ENCODE assay signal across 29 cellular contexts in genomic region chr12:126912111-126912510, GRCh38.
"Had no signal": no experiment of that assay in that cellular context is flagged by ENCODE, and none has a peak within 500 bp of the region (broad histone marks: within the 10 kb centered on the region; RNA-seq: fewer than 3 reads in every experiment).

No MANE protein-coding gene starts in this region.

- H3K4me3 ChIP-seq: stomach, suprapubic skin, testis, thoracic aorta, thyroid gland, tibial artery, tibial nerve, transverse colon, upper lobe of left lung, upper lobe of right lung, uterus, vagina had no signal

- H3K27ac ChIP-seq: stomach, suprapubic skin, testis, thoracic aorta, thyroid gland, tibial artery, tibial nerve, transverse colon, upper lobe of left lung, upper lobe of right lung, uterus, vagina had no signal

- ATAC-seq: stimulated activated effector memory CD8-positive, alpha-beta T cell treated with anti-CD3 and anti-CD28 coated beads, Interleukin-12 subunit alpha, Interleukin-12 subunit beta, amount 100 ng/mL, for 72 hours; stimulated activated memory B cell treated with anti-CD40 and anti-IgM and Interleukin-4, amounts not matched to agents 10 μg/mL and 1 μg/mL and 100 μg/mL, for 72 hours; stimulated activated naive B cell treated with anti-CD40 and anti-IgM and Interleukin-4, amounts not matched to agents 10 μg/mL and 1 μg/mL and 100 μg/mL, for 72 hours; stimulated activated naive CD8-positive, alpha-beta T cell treated with anti-CD3 and anti-CD28 coated beads, Interleukin-15, amount 100 ng/mL, for 72 hours; stimulated activated naive CD8-positive, alpha-beta T cell treated with anti-CD3 and anti-CD28 coated beads, Interleukin-15, Interleukin-2, amounts not matched to agents 100 U/mL and 50 U/mL, for 24 hours; upper lobe of right lung had no signal

- H3K36me3 Mint-ChIP-seq: stimulated activated effector memory CD8-positive, alpha-beta T cell treated with anti-CD3 and anti-CD28 coated beads, Interleukin-12 subunit alpha, Interleukin-12 subunit beta, amount 100 ng/mL, for 72 hours; stimulated activated memory B cell treated with anti-CD40 and anti-IgM and Interleukin-4, amounts not matched to agents 10 μg/mL and 1 μg/mL and 100 μg/mL, for 72 hours; stimulated activated naive B cell treated with anti-CD40 and anti-IgM and Interleukin-4, amounts not matched to agents 10 μg/mL and 1 μg/mL and 100 μg/mL, for 72 hours; type B pancreatic cell had no signal

- H3K4me1 Mint-ChIP-seq: stimulated activated effector memory CD8-positive, alpha-beta T cell treated with anti-CD3 and anti-CD28 coated beads, Interleukin-12 subunit alpha, Interleukin-12 subunit beta, amount 100 ng/mL, for 72 hours; stimulated activated memory B cell treated with anti-CD40 and anti-IgM and Interleukin-4, amounts not matched to agents 10 μg/mL and 1 μg/mL and 100 μg/mL, for 72 hours; stimulated activated naive B cell treated with anti-CD40 and anti-IgM and Interleukin-4, amounts not matched to agents 10 μg/mL and 1 μg/mL and 100 μg/mL, for 72 hours; stimulated activated naive CD8-positive, alpha-beta T cell treated with anti-CD3 and anti-CD28 coated beads, Interleukin-15, amount 100 ng/mL, for 72 hours had no signal

- H3K27me3 Mint-ChIP-seq: stimulated activated naive B cell treated with anti-CD40 and anti-IgM and Interleukin-4, amounts not matched to agents 10 μg/mL and 1 μg/mL and 100 μg/mL, for 72 hours; stimulated activated naive CD8-positive, alpha-beta T cell treated with anti-CD3 and anti-CD28 coated beads, Interleukin-15, Interleukin-2, amounts not matched to agents 100 ng/mL and 50 ng/mL, for 24 hours; type B pancreatic cell had no signal

- H3K36me3 ChIP-seq: stomach, suprapubic skin, thoracic aorta, thyroid gland, tibial artery, tibial nerve, transverse colon, upper lobe of left lung, upper lobe of right lung, uterus, vagina had no signal

- H3K4me3 Mint-ChIP-seq: stimulated activated effector memory CD8-positive, alpha-beta T cell treated with anti-CD3 and anti-CD28 coated beads, Interleukin-12 subunit alpha, Interleukin-12 subunit beta, amount 100 ng/mL, for 72 hours; stimulated activated memory B cell treated with anti-CD40 and anti-IgM and Interleukin-4, amounts not matched to agents 10 μg/mL and 1 μg/mL and 100 μg/mL, for 72 hours; stimulated activated naive B cell treated with anti-CD40 and anti-IgM and Interleukin-4, amounts not matched to agents 10 μg/mL and 1 μg/mL and 100 μg/mL, for 72 hours; stimulated activated naive CD8-positive, alpha-beta T cell treated with anti-CD3 and anti-CD28 coated beads, Interleukin-15, amount 100 ng/mL, for 72 hours; stimulated activated naive CD8-positive, alpha-beta T cell treated with anti-CD3 and anti-CD28 coated beads, Interleukin-15, Interleukin-2, amounts not matched to agents 100 ng/mL and 50 ng/mL, for 24 hours; type B pancreatic cell had no signal

- H3K9me3 ChIP-seq: stomach, testis, thoracic aorta, thyroid gland, tibial artery, tibial nerve, transverse colon, upper lobe of left lung, upper lobe of right lung, uterus, vagina had no signal

- FAIRE-seq: urothelium cell line had no signal

- H3K27ac Mint-ChIP-seq: stimulated activated effector memory CD8-positive, alpha-beta T cell treated with anti-CD3 and anti-CD28 coated beads, Interleukin-12 subunit alpha, Interleukin-12 subunit beta, amount 100 ng/mL, for 72 hours; stimulated activated memory B cell treated with anti-CD40 and anti-IgM and Interleukin-4, amounts not matched to agents 10 μg/mL and 1 μg/mL and 100 μg/mL, for 72 hours; stimulated activated naive B cell treated with anti-CD40 and anti-IgM and Interleukin-4, amounts not matched to agents 10 μg/mL and 1 μg/mL and 100 μg/mL, for 72 hours; stimulated activated naive CD8-positive, alpha-beta T cell treated with anti-CD3 and anti-CD28 coated beads, Interleukin-15, amount 100 ng/mL, for 72 hours; stimulated activated naive CD8-positive, alpha-beta T cell treated with anti-CD3 and anti-CD28 coated beads, Interleukin-15, Interleukin-2, amounts not matched to agents 100 ng/mL and 50 ng/mL, for 24 hours; type B pancreatic cell had no signal

- H3K9me3 Mint-ChIP-seq: stimulated activated effector memory CD8-positive, alpha-beta T cell treated with anti-CD3 and anti-CD28 coated beads, Interleukin-12 subunit alpha, Interleukin-12 subunit beta, amount 100 ng/mL, for 72 hours; stimulated activated memory B cell treated with anti-CD40 and anti-IgM and Interleukin-4, amounts not matched to agents 10 μg/mL and 1 μg/mL and 100 μg/mL, for 72 hours; type B pancreatic cell had no signal

- H3K4me1 ChIP-seq: stomach, suprapubic skin, testis, thyroid gland, tibial artery, tibial nerve, transverse colon, upper lobe of left lung, upper lobe of right lung, uterus, vagina had no signal

- H3K27me3 ChIP-seq: stomach, suprapubic skin, testis, thyroid gland, tibial artery, tibial nerve, transverse colon, upper lobe of left lung, upper lobe of right lung, uterus, vagina had no signal

- DNase-seq: stimulated activated CD4-positive, alpha-beta T cell treated with anti-CD3 and anti-CD28 coated beads, Interleukin-2, amount 100 ng/mL, for 48 hours; stimulated activated CD4-positive, alpha-beta T cell treated with anti-CD3 and anti-CD28 coated beads, Interleukin-4, amount 100 ng/mL, for 1 hour; stimulated activated CD4-positive, alpha-beta T cell treated with anti-CD3 and anti-CD28 coated beads, Interleukin-4, amount 100 ng/mL, for 24 hours; stimulated activated CD4-positive, alpha-beta T cell treated with anti-CD3 and anti-CD28 coated beads, Interleukin-4, amount 100 ng/mL, for 4 hours; stimulated activated CD8-positive, alpha-beta memory T cell treated with anti-CD3 and anti-CD28 coated beads, Interleukin-4, amount 100 ng/mL, for 48 hours; stimulated activated naive B cell treated with anti-CD40 and anti-IgM and Interleukin-4, amounts not matched to agents 10 μg/mL and 1 μg/mL and 100 μg/mL, for 72 hours; stimulated activated naive CD4-positive, alpha-beta T cell; stimulated activated naive CD4-positive, alpha-beta T cell treated with Interleukin-2 at 50 U/mL for 16 hours; stimulated activated naive CD8-positive, alpha-beta T cell treated with anti-CD3 and anti-CD28 coated beads, Interleukin-15, amount 100 ng/mL, for 72 hours; stimulated activated naive CD8-positive, alpha-beta T cell treated with anti-CD3 and anti-CD28 coated beads, Interleukin-15, Interleukin-2, amounts not matched to agents 100 U/mL and 50 U/mL, for 24 hours; stomach; substantia nigra; testis; thyroid gland; tibial artery; transverse colon; trophoblast cell; upper lobe of left lung; upper lobe of right lung; uterus had no signal
